1 cellular context compared by ENCODE assay signal in the genomic region with DNA sequence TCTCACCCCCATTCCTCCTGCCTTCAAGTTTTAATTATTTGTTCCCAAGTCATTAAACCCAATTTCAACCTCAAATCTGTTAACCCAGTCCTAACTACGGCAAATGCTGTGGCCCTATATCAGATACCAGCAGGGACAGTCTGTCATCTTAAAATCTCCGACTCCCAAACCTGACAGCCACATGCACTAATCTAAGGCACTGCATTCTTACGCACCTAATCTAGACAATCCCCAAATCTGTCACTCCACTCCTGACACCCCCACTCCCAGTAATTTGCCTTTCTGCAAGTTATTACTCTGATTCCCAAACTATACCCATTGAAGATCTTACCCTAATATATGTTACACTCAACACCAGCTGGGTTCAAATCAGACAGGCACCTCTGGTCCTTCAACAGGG.
TF ChIP-seq lines count a peak whose summit lies in the region.

No MANE protein-coding gene starts in this region.

TF ChIP-seq in A549, 52 proteins besides CTCF, POLR2A, EP300 and RAD21:
- no peak for TF ChIP-seq MAX (IDR thresholded peaks at IDR 0.05)
- TF ChIP-seq, protein P1, sequence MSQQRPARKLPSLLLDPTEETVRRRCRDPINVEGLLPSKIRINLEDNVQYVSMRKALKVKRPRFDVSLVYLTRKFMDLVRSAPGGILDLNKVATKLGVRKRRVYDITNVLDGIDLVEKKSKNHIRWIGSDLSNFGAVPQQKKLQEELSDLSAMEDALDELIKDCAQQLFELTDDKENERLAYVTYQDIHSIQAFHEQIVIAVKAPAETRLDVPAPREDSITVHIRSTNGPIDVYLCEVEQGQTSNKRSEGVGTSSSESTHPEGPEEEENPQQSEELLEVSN (IDR thresholded peaks at IDR 0.05; ENCODE audit: borderline replicate concordance, low read depth) = no peak
- no peak for TF ChIP-seq CEBPB (IDR thresholded peaks at IDR 0.05)
- no peak for TF ChIP-seq NFE2L2 (conservative IDR thresholded peaks at IDR 0.05; ENCODE audit: low read length)
- TF ChIP-seq RNF2 (IDR thresholded peaks at IDR 0.05; ENCODE audit: borderline replicate concordance, low read depth) = no peak
- TF ChIP-seq ZC3H11A (IDR thresholded peaks at IDR 0.05) = no peak
- no peak for TF ChIP-seq RCOR1 (IDR thresholded peaks at IDR 0.05; ENCODE audit: low read depth, low read length)
- TF ChIP-seq HOXA7 (CRISPR knock-in tag; IDR thresholded peaks at IDR 0.05) = no peak
- TF ChIP-seq FOSL2 (IDR thresholded peaks at IDR 0.05) = no peak
- TF ChIP-seq FOSL2 (CRISPR knock-in tag; IDR thresholded peaks at IDR 0.05) = no peak
- TF ChIP-seq MAFK (IDR thresholded peaks at IDR 0.05; ENCODE audit: partially characterized antibody) = no peak
- TF ChIP-seq, protein P2, sequence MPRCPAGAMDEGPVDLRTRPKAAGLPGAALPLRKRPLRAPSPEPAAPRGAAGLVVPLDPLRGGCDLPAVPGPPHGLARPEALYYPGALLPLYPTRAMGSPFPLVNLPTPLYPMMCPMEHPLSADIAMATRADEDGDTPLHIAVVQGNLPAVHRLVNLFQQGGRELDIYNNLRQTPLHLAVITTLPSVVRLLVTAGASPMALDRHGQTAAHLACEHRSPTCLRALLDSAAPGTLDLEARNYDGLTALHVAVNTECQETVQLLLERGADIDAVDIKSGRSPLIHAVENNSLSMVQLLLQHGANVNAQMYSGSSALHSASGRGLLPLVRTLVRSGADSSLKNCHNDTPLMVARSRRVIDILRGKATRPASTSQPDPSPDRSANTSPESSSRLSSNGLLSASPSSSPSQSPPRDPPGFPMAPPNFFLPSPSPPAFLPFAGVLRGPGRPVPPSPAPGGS (IDR thresholded peaks at IDR 0.05) = no peak
- no peak for TF ChIP-seq CBX8 (IDR thresholded peaks at IDR 0.05)
- no peak for TF ChIP-seq FOSB (CRISPR knock-in tag; IDR thresholded peaks at IDR 0.05)
- TF ChIP-seq, protein P3, sequence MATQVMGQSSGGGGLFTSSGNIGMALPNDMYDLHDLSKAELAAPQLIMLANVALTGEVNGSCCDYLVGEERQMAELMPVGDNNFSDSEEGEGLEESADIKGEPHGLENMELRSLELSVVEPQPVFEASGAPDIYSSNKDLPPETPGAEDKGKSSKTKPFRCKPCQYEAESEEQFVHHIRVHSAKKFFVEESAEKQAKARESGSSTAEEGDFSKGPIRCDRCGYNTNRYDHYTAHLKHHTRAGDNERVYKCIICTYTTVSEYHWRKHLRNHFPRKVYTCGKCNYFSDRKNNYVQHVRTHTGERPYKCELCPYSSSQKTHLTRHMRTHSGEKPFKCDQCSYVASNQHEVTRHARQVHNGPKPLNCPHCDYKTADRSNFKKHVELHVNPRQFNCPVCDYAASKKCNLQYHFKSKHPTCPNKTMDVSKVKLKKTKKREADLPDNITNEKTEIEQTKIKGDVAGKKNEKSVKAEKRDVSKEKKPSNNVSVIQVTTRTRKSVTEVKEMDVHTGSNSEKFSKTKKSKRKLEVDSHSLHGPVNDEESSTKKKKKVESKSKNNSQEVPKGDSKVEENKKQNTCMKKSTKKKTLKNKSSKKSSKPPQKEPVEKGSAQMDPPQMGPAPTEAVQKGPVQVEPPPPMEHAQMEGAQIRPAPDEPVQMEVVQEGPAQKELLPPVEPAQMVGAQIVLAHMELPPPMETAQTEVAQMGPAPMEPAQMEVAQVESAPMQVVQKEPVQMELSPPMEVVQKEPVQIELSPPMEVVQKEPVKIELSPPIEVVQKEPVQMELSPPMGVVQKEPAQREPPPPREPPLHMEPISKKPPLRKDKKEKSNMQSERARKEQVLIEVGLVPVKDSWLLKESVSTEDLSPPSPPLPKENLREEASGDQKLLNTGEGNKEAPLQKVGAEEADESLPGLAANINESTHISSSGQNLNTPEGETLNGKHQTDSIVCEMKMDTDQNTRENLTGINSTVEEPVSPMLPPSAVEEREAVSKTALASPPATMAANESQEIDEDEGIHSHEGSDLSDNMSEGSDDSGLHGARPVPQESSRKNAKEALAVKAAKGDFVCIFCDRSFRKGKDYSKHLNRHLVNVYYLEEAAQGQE (IDR thresholded peaks at IDR 0.05) = no peak
- no peak for TF ChIP-seq KDM5A (IDR thresholded peaks at IDR 0.05)
- no peak for TF ChIP-seq SREBF2 (IDR thresholded peaks at IDR 0.05)
- TF ChIP-seq, protein P4, sequence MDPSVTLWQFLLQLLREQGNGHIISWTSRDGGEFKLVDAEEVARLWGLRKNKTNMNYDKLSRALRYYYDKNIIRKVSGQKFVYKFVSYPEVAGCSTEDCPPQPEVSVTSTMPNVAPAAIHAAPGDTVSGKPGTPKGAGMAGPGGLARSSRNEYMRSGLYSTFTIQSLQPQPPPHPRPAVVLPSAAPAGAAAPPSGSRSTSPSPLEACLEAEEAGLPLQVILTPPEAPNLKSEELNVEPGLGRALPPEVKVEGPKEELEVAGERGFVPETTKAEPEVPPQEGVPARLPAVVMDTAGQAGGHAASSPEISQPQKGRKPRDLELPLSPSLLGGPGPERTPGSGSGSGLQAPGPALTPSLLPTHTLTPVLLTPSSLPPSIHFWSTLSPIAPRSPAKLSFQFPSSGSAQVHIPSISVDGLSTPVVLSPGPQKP (IDR thresholded peaks at IDR 0.05; ENCODE audit: low read depth, low read length) = no peak
- TF ChIP-seq CHD2 (IDR thresholded peaks at IDR 0.05; ENCODE audit: low read length, partially characterized antibody) = no peak
TF ChIP-seq in A549: peak in this region for 0.
